Comparison of ENCODE assay signal across 26 cellular contexts in genomic region chr6:84882768-84883766, GRCh38.
DNase-seq lines count a peak whose midpoint lies in the region; ATAC-seq, FAIRE-seq and TF ChIP-seq lines count a peak whose summit lies in the region.
"Had no signal": no experiment of that assay in that cellular context is flagged by ENCODE, and none has a peak within 500 bp of the region (broad histone marks: within the 10 kb centered on the region; RNA-seq: fewer than 3 reads in every experiment).

No MANE protein-coding gene starts in this region.

- H3K4me2 ChIP-seq in HepG2 (ENCODE audit: low read depth, low read length), result no peak overlapping the region
- H3K4me2 ChIP-seq: BLaER1 treated with 17β-estradiol and CSF1 and Interleukin-3, amounts not matched to agents 10 nM and 100 nM had no signal

- no TSS peak for BruUV-seq in HepG2 (replicated peaks; lab: Mats Ljungman, UMichigan)

- CTCF ChIA-PET in HepG2 (lab: Yijun Ruan, JAX; ENCODE audit: low intra/inter-chr PET ratio, low total read pairs), result no interaction called here

- H3K27me3 ChIP-seq in liver (ENCODE audit: control insufficient read depth in 4 of 4, insufficient read depth in 4 of 4, low read length in 3 of 4) (no peaks in the 10 kb centered on the region), HepG2 (ENCODE audit: control insufficient read depth in 1 of 2, insufficient read depth in 2 of 2, low read length in 2 of 2) (no peaks in the 10 kb centered on the region; a peak in 1 of 5 replicates), esophagus muscularis mucosa (no peaks in the 10 kb centered on the region)
- H3K27me3 ChIP-seq: BLaER1 treated with 17β-estradiol and CSF1 and Interleukin-3, amounts not matched to agents 10 nM and 100 nM; sigmoid colon had no signal

- TF ChIP-seq RAD21 in liver (IDR thresholded peaks at IDR 0.05) (peak; percentile 15 to 19), HepG2 (CRISPR knock-in tag; IDR thresholded peaks at IDR 0.05) (no peak)

- intact Hi-C loops in HepG2 (cut with micrococcal nuclease; ENCODE audit: unreplicated experiment), result no loop called here
- intact Hi-C loops in esophagus muscularis mucosa (cut with DNase I), result no loop called here

- H3K9me3 ChIP-seq in liver (ENCODE audit: control insufficient read depth in 4 of 4, low read length in 3 of 4) (no peaks in the 10 kb centered on the region), HepG2 (ENCODE audit: low read length) (no peaks in the 10 kb centered on the region), esophagus muscularis mucosa (no peaks in the 10 kb centered on the region)
- H3K9me3 ChIP-seq: BLaER1 treated with 17β-estradiol and CSF1 and Interleukin-3, amounts not matched to agents 10 nM and 100 nM; Caco-2; sigmoid colon had no signal

- FAIRE-seq in HepG2 (lab: Jason Lieb, UNC) (no peak), urothelium cell line (lab: Jason Lieb, UNC) (no peak)
- FAIRE-seq: bronchial epithelial cell, endometrium, RCC 7860 had no signal

- H3K27ac ChIP-seq in liver (ENCODE audit: low read depth in 1 of 2, low read length in 2 of 2) (peak overlapping the region; percentile 31 to 63), HepG2 (ENCODE audit: extremely low read length, insufficient read depth, low read length) (no peak overlapping the region), esophagus muscularis mucosa (replicated peaks in 1 of 4) (no peak overlapping the region)
- H3K27ac ChIP-seq: BLaER1 treated with 17β-estradiol and CSF1 and Interleukin-3, amounts not matched to agents 10 nM and 100 nM; parathyroid adenoma; sigmoid colon; SK-N-MC had no signal

- no peak for TF ChIP-seq POLR2A in HepG2 (IDR thresholded peaks at IDR 0.05; ENCODE audit: insufficient read depth in 1 of 2, low read depth in 2 of 2, low read length in 2 of 2)
- no peak for TF ChIP-seq POLR2A in esophagus muscularis mucosa (IDR thresholded peaks at IDR 0.05; ENCODE audit: low read depth)

- peak overlapping the region in 2 of 3 donors; percentile 37 to 52 for H3K4me3 ChIP-seq in liver (ENCODE audit: low read depth in 1 of 3, low read length in 3 of 3)
- H3K4me3 ChIP-seq in HepG2 (replicated peaks in 1 of 3; ENCODE audit: insufficient read depth in 1 of 3, low read depth in 2 of 3, low read length in 3 of 3), result no peak overlapping the region
- H3K4me3 ChIP-seq in esophagus muscularis mucosa, result no peak overlapping the region
- H3K4me3 ChIP-seq: BLaER1 treated with 17β-estradiol and CSF1 and Interleukin-3, amounts not matched to agents 10 nM and 100 nM; sigmoid colon; SK-N-MC had no signal

- H3K4me1 ChIP-seq in liver (ENCODE audit: control insufficient read depth in 4 of 4, insufficient read depth in 4 of 4, low read length in 3 of 4) (peaks cover 0 to 4% (median 0%) of the 10 kb centered on the region in 4 donors), HepG2 (ENCODE audit: insufficient read depth, low read length) (no peaks in the 10 kb centered on the region), esophagus muscularis mucosa (no peaks in the 10 kb centered on the region)
- H3K4me1 ChIP-seq: Caco-2, parathyroid adenoma, sigmoid colon had no signal

- DNase-seq in HepG2 (ENCODE audit: low spot score) (no peak), SHP77 (lab: John Stamatoyannopoulos, UW) (peak; percentile 53 to 70), fibroblast of gingiva (ENCODE audit: low read depth) (peak; percentile 49), urothelium cell line (ENCODE audit: low spot score) (peak; percentile 33), esophagus muscularis mucosa (ENCODE audit: extremely low spot score) (no peak), NCI-H2227 treated with DMSO at 0.1 percent for 48 hours (lab: John Stamatoyannopoulos, UW) (no peak), NOMO-1 (lab: John Stamatoyannopoulos, UW; ENCODE audit: unreplicated experiment in 2 of 2) (no peak)
- DNase-seq: activated CD4-positive, alpha-beta T cell treated with anti-CD3 and anti-CD28 coated beads, Interleukin-2, amount 50 U/mL, for 4 hours; activated effector memory CD4-positive, alpha-beta T cell treated with Interleukin-2 at 50 U/mL for 16 hours; Caco-2; cortex of kidney; GOT3; NCI-H1048; NCI-H187; NCI-H345; NK-92 treated with Interleukin-12 subunit alpha and Interleukin-12 subunit beta, amount 100 ng/mL, for 24 hours; sigmoid colon; substantia nigra had no signal

- in situ Hi-C loops in HepG2 (cut with HindIII; ENCODE audit: extremely low pct_ligation_motif_present, low pct_unique_long_range_greater_than_20kb), result no loop called here

- POLR2A ChIA-PET in HepG2 (lab: Yijun Ruan, JAX), result no interaction called here

- H3K36me3 ChIP-seq in liver (ENCODE audit: control insufficient read depth in 4 of 4, insufficient read depth in 3 of 4, low read depth in 1 of 4, low read length in 3 of 4), result no peaks in the 10 kb centered on the region
- H3K36me3 ChIP-seq in HepG2 (replicated peaks in 1 of 2; ENCODE audit: control insufficient read depth in 1 of 2, insufficient read depth in 2 of 2, low read length in 2 of 2), result no peaks in the 10 kb centered on the region
- no peaks in the 10 kb centered on the region for H3K36me3 ChIP-seq in esophagus muscularis mucosa
- H3K36me3 ChIP-seq: BLaER1 treated with 17β-estradiol and CSF1 and Interleukin-3, amounts not matched to agents 10 nM and 100 nM; sigmoid colon had no signal

- no peak overlapping the region for H2AFZ ChIP-seq in HepG2 (ENCODE audit: low read length)
- H2AFZ ChIP-seq: parathyroid adenoma had no signal

- no peaks in the 10 kb centered on the region for H4K20me1 ChIP-seq in HepG2 (ENCODE audit: insufficient read depth, low read length)
- H4K20me1 ChIP-seq: BLaER1 treated with 17β-estradiol and CSF1 and Interleukin-3, amounts not matched to agents 10 nM and 100 nM had no signal

- TF ChIP-seq CTCF in liver (IDR thresholded peaks at IDR 0.05; ENCODE audit: low read depth, low read length, missing input control), result no peak
- TF ChIP-seq CTCF in HepG2 (CRISPR knock-in tag; IDR thresholded peaks at IDR 0.05), result no peak
- TF ChIP-seq CTCF in esophagus muscularis mucosa (IDR thresholded peaks at IDR 0.05), result no peak

- TF ChIP-seq EP300 in HepG2 (IDR thresholded peaks at IDR 0.05; ENCODE audit: low read depth in 2 of 2, low read length in 2 of 2) (no peak), HepG2 (CRISPR knock-in tag; IDR thresholded peaks at IDR 0.05; ENCODE audit: borderline replicate concordance) (no peak), esophagus muscularis mucosa (IDR thresholded peaks at IDR 0.05) (no peak)

- H3K9ac ChIP-seq in liver (ENCODE audit: low read depth in 1 of 2, low read length in 2 of 2) (peak overlapping the region; percentile 27 to 83), HepG2 (ENCODE audit: insufficient read depth, low read depth, low read length) (no peak overlapping the region)
- H3K9ac ChIP-seq: BLaER1 treated with 17β-estradiol and CSF1 and Interleukin-3, amounts not matched to agents 10 nM and 100 nM; parathyroid adenoma had no signal

- WGBS in liver, result 62% methylated on average over 10 of the region's 10 CpGs
- 12% methylated on average over 10 of the region's 10 CpGs for WGBS in HepG2 (ENCODE audit: low lambda C conversion rate)
- 80% methylated on average over 10 of the region's 10 CpGs for WGBS in esophagus muscularis mucosa

- ATAC-seq in HepG2, result no peak
- ATAC-seq: natural killer cell treated with Interleukin-12 subunit alpha and Interleukin-12 subunit beta and Interleukin-15 and Interleukin-18, amount 100 ng/mL, for 72 hours had no signal

- no peaks in the 10 kb centered on the region for H3K79me2 ChIP-seq in HepG2 (ENCODE audit: insufficient read depth, low read length)
- H3K79me2 ChIP-seq: parathyroid adenoma had no signal

TF ChIP-seq in liver, 16 proteins besides CTCF, POLR2A, EP300 and RAD21 (continues in another document):
- TF ChIP-seq FOXA1 (IDR thresholded peaks at IDR 0.05) (no peak), ATF3 (IDR thresholded peaks at IDR 0.05) (no peak), ZBTB33 (IDR thresholded peaks at IDR 0.05) (no peak), YY1 (IDR thresholded peaks at IDR 0.05) (peak; percentile 30), FOXA2 (IDR thresholded peaks at IDR 0.05) (no peak)

TF ChIP-seq in HepG2, 621 proteins besides CTCF, POLR2A, EP300 and RAD21 (continues in another document):
- TF ChIP-seq ZNF652 (CRISPR knock-in tag; IDR thresholded peaks at IDR 0.05; ENCODE audit: borderline replicate concordance, low read depth), result no peak
- TF ChIP-seq, protein P1, sequence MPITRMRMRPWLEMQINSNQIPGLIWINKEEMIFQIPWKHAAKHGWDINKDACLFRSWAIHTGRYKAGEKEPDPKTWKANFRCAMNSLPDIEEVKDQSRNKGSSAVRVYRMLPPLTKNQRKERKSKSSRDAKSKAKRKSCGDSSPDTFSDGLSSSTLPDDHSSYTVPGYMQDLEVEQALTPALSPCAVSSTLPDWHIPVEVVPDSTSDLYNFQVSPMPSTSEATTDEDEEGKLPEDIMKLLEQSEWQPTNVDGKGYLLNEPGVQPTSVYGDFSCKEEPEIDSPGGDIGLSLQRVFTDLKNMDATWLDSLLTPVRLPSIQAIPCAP (CRISPR knock-in tag; IDR thresholded peaks at IDR 0.05; ENCODE audit: low read depth), result no peak
- TF ChIP-seq THYN1 (CRISPR knock-in tag; IDR thresholded peaks at IDR 0.05; ENCODE audit: borderline replicate concordance, low read depth), result no peak
- TF ChIP-seq ZNF232 (CRISPR knock-in tag; IDR thresholded peaks at IDR 0.05; ENCODE audit: borderline replicate concordance), result no peak
- TF ChIP-seq ZNF839 (CRISPR knock-in tag; IDR thresholded peaks at IDR 0.05; ENCODE audit: borderline replicate concordance), result no peak
- TF ChIP-seq, protein P2, sequence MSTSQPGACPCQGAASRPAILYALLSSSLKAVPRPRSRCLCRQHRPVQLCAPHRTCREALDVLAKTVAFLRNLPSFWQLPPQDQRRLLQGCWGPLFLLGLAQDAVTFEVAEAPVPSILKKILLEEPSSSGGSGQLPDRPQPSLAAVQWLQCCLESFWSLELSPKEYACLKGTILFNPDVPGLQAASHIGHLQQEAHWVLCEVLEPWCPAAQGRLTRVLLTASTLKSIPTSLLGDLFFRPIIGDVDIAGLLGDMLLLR (CRISPR knock-in tag; IDR thresholded peaks at IDR 0.05), result no peak
- TF ChIP-seq DMTF1 (CRISPR knock-in tag; IDR thresholded peaks at IDR 0.05), result no peak
- no peak for TF ChIP-seq ZNF678 (CRISPR knock-in tag; IDR thresholded peaks at IDR 0.05)

Comparison
In these comparisons a context has a peak if more than half of its experiments do, and no peak if none do; other contexts are left out.
1. H3K27ac ChIP-seq: peak in liver (2 of 2); none in HepG2 (single experiment) and esophagus muscularis mucosa (0 of 4).
2. H3K4me3 ChIP-seq: peak in liver (2 of 3); none in HepG2 (0 of 3) and esophagus muscularis mucosa (0 of 4).
3. DNase-seq: peak in SHP77 (2 of 2), fibroblast of gingiva (single experiment) and urothelium cell line (single experiment); none in HepG2 (single experiment), esophagus muscularis mucosa (single experiment), NCI-H2227 treated with DMSO at 0.1 percent for 48 hours (single experiment) and NOMO-1 (0 of 2).